Comparison of ENCODE assay signal across 1 cellular context in the genomic region with DNA sequence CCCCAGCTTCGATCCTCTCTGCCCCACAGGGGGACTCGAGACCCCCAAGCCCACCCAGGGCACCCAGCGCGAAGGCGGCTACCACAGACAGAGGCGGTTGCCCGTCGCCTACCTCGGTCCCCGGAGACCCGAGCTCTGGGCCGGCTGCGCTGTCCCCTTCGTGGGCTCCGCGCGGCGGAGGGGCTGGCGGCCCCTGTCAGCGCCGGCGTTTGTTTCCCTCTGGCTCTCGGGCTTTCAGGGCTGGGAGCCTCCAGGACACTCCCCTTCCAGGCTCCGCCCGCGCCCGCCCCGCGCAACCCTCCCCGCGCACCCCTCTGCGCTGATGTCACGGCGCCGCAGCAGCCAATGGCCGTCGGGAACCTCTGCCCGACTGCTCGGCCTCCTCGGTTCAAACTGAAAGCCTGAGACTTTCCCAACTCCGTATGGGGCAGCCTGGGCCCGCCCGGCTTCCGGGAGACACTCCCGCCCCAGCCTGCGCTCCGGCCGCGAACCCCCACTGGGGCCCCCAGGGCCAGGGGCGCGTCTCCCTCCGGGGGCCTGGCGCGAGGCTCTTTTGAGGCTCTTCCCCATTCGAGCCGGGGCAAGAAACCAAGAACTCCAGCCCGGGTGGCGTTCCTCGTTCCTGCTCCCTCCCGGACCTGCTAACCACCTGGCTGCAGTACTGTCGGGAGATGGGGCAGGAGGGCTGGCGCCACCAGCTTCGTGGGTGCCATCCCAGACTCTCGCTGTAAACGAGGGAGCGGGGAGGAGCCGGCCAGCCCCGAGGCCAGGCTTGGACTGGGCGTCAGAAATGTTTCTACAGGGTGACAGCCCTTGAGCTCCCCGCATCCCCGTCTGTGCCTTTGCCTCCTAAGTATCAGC.
TF ChIP-seq lines count a peak whose summit lies in the region.

A gene with protein sequence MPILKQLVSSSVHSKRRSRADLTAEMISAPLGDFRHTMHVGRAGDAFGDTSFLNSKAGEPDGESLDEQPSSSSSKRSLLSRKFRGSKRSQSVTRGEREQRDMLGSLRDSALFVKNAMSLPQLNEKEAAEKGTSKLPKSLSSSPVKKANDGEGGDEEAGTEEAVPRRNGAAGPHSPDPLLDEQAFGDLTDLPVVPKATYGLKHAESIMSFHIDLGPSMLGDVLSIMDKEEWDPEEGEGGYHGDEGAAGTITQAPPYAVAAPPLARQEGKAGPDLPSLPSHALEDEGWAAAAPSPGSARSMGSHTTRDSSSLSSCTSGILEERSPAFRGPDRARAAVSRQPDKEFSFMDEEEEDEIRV (minus strand): TSS at position 221 of the 861 bp plus-strand sequence. CDS start 25,501 bp downstream, outside the sequence.

TF ChIP-seq in HepG2, 621 proteins besides CTCF, POLR2A, EP300 and RAD21 (continued from another document and continues in another):
- TF ChIP-seq, protein P1, sequence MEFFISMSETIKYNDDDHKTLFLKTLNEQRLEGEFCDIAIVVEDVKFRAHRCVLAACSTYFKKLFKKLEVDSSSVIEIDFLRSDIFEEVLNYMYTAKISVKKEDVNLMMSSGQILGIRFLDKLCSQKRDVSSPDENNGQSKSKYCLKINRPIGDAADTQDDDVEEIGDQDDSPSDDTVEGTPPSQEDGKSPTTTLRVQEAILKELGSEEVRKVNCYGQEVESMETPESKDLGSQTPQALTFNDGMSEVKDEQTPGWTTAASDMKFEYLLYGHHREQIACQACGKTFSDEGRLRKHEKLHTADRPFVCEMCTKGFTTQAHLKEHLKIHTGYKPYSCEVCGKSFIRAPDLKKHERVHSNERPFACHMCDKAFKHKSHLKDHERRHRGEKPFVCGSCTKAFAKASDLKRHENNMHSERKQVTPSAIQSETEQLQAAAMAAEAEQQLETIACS (CRISPR knock-in tag; IDR thresholded peaks at IDR 0.05) = 0 out of 2 replicates have a peak, but pooled peaks have one; percentile 48
- TF ChIP-seq CHCHD3 (CRISPR knock-in tag; IDR thresholded peaks at IDR 0.05) (0 out of 2 replicates have a peak, but pooled peaks have one; percentile 83), ZNF501 (CRISPR knock-in tag; IDR thresholded peaks at IDR 0.05) (peak; percentile 92), SNAI1 (CRISPR knock-in tag; IDR thresholded peaks at IDR 0.05; ENCODE audit: borderline replicate concordance) (0 out of 2 replicates have a peak, but pooled peaks have one; percentile 4), SP140L (CRISPR knock-in tag; IDR thresholded peaks at IDR 0.05; ENCODE audit: borderline replicate concordance) (no peak), MIXL1 (CRISPR knock-in tag; IDR thresholded peaks at IDR 0.05) (peak; percentile 47; the same call in 1 of the 2 replicates), MED1 (CRISPR knock-in tag; IDR thresholded peaks at IDR 0.05) (peak; percentile 76), NKX3-1 (CRISPR knock-in tag; IDR thresholded peaks at IDR 0.05) (no peak; the same call in 1 of the 2 replicates), FIP1L1 (IDR thresholded peaks at IDR 0.05; ENCODE audit: borderline replicate concordance, insufficient read depth, low read depth, low read length) (0 out of 2 replicates have a peak, but pooled peaks have one; percentile 11), BRD4 (CRISPR knock-in tag; IDR thresholded peaks at IDR 0.05) (peak; percentile 24; the same call in 1 of the 2 replicates), ZNF788 (CRISPR knock-in tag; IDR thresholded peaks at IDR 0.05; ENCODE audit: borderline replicate concordance) (no peak), ZNF678 (CRISPR knock-in tag; IDR thresholded peaks at IDR 0.05) (no peak), NCOA1 (CRISPR knock-in tag; IDR thresholded peaks at IDR 0.05) (peak; percentile 61; the same call in 1 of the 2 replicates), FOXP1 (IDR thresholded peaks at IDR 0.05) (no peak), FOXP1 (CRISPR knock-in tag; IDR thresholded peaks at IDR 0.05) (0 out of 2 replicates have a peak, but pooled peaks have one; percentile 7), ZNF225 (CRISPR knock-in tag; IDR thresholded peaks at IDR 0.05) (peak; percentile 66; the same call in 1 of the 2 replicates), ZNF816 (CRISPR knock-in tag; IDR thresholded peaks at IDR 0.05; ENCODE audit: borderline replicate concordance) (peak; percentile 89), ZNF350 (CRISPR knock-in tag; IDR thresholded peaks at IDR 0.05; ENCODE audit: borderline replicate concordance, low read depth) (peak; percentile 58; the same call in 1 of the 2 replicates), ZNF660 (CRISPR knock-in tag; IDR thresholded peaks at IDR 0.05; ENCODE audit: borderline replicate concordance, low read depth) (no peak), ELF4 (CRISPR knock-in tag; IDR thresholded peaks at IDR 0.05; ENCODE audit: borderline replicate concordance) (no peak; the same call in 1 of the 2 replicates), ZNF598 (CRISPR knock-in tag; IDR thresholded peaks at IDR 0.05; ENCODE audit: borderline replicate concordance) (peak; percentile 98)
- TF ChIP-seq, protein P2, sequence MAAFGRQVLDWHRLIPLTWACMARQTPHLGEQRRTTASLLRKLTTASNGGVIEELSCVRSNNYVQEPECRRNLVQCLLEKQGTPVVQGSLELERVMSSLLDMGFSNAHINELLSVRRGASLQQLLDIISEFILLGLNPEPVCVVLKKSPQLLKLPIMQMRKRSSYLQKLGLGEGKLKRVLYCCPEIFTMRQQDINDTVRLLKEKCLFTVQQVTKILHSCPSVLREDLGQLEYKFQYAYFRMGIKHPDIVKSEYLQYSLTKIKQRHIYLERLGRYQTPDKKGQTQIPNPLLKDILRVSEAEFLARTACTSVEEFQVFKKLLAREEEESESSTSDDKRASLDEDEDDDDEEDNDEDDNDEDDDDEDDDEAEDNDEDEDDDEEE (CRISPR knock-in tag; IDR thresholded peaks at IDR 0.05) = peak; percentile 21; the same call in 1 of the 2 replicates
- TF ChIP-seq, protein P3, sequence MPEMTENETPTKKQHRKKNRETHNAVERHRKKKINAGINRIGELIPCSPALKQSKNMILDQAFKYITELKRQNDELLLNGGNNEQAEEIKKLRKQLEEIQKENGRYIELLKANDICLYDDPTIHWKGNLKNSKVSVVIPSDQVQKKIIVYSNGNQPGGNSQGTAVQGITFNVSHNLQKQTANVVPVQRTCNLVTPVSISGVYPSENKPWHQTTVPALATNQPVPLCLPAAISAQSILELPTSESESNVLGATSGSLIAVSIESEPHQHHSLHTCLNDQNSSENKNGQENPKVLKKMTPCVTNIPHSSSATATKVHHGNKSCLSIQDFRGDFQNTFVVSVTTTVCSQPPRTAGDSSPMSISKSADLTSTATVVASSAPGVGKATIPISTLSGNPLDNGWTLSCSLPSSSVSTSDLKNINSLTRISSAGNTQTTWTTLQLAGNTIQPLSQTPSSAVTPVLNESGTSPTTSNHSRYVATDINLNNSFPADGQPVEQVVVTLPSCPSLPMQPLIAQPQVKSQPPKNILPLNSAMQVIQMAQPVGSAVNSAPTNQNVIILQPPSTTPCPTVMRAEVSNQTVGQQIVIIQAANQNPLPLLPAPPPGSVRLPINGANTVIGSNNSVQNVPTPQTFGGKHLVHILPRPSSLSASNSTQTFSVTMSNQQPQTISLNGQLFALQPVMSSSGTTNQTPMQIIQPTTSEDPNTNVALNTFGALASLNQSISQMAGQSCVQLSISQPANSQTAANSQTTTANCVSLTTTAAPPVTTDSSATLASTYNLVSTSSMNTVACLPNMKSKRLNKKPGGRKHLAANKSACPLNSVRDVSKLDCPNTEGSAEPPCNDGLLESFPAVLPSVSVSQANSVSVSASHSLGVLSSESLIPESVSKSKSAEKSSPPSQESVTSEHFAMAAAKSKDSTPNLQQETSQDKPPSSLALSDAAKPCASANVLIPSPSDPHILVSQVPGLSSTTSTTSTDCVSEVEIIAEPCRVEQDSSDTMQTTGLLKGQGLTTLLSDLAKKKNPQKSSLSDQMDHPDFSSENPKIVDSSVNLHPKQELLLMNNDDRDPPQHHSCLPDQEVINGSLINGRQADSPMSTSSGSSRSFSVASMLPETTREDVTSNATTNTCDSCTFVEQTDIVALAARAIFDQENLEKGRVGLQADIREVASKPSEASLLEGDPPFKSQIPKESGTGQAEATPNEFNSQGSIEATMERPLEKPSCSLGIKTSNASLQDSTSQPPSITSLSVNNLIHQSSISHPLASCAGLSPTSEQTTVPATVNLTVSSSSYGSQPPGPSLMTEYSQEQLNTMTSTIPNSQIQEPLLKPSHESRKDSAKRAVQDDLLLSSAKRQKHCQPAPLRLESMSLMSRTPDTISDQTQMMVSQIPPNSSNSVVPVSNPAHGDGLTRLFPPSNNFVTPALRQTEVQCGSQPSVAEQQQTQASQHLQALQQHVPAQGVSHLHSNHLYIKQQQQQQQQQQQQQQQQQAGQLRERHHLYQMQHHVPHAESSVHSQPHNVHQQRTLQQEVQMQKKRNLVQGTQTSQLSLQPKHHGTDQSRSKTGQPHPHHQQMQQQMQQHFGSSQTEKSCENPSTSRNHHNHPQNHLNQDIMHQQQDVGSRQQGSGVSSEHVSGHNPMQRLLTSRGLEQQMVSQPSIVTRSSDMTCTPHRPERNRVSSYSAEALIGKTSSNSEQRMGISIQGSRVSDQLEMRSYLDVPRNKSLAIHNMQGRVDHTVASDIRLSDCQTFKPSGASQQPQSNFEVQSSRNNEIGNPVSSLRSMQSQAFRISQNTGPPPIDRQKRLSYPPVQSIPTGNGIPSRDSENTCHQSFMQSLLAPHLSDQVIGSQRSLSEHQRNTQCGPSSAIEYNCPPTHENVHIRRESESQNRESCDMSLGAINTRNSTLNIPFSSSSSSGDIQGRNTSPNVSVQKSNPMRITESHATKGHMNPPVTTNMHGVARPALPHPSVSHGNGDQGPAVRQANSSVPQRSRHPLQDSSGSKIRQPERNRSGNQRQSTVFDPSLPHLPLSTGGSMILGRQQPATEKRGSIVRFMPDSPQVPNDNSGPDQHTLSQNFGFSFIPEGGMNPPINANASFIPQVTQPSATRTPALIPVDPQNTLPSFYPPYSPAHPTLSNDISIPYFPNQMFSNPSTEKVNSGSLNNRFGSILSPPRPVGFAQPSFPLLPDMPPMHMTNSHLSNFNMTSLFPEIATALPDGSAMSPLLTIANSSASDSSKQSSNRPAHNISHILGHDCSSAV (CRISPR knock-in tag; IDR thresholded peaks at IDR 0.05; ENCODE audit: borderline replicate concordance) = no peak
- TF ChIP-seq, protein P4, sequence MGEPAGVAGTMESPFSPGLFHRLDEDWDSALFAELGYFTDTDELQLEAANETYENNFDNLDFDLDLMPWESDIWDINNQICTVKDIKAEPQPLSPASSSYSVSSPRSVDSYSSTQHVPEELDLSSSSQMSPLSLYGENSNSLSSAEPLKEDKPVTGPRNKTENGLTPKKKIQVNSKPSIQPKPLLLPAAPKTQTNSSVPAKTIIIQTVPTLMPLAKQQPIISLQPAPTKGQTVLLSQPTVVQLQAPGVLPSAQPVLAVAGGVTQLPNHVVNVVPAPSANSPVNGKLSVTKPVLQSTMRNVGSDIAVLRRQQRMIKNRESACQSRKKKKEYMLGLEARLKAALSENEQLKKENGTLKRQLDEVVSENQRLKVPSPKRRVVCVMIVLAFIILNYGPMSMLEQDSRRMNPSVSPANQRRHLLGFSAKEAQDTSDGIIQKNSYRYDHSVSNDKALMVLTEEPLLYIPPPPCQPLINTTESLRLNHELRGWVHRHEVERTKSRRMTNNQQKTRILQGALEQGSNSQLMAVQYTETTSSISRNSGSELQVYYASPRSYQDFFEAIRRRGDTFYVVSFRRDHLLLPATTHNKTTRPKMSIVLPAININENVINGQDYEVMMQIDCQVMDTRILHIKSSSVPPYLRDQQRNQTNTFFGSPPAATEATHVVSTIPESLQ (CRISPR knock-in tag; conservative IDR thresholded peaks at IDR 0.05) = no peak
- TF ChIP-seq, protein P5, sequence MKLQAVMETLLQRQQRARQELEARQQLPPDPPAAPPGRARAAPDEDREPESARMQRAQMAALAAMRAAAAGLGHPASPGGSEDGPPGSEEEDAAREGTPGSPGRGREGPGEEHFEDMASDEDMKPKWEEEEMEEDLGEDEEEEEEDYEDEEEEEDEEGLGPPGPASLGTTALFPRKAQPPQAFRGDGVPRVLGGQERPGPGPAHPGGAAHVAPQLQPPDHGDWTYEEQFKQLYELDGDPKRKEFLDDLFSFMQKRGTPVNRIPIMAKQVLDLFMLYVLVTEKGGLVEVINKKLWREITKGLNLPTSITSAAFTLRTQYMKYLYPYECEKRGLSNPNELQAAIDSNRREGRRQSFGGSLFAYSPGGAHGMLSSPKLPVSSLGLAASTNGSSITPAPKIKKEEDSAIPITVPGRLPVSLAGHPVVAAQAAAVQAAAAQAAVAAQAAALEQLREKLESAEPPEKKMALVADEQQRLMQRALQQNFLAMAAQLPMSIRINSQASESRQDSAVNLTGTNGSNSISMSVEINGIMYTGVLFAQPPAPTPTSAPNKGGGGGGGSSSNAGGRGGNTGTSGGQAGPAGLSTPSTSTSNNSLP (IDR thresholded peaks at IDR 0.05; ENCODE audit: low read depth, low read length) = no peak
- TF ChIP-seq, protein P6, sequence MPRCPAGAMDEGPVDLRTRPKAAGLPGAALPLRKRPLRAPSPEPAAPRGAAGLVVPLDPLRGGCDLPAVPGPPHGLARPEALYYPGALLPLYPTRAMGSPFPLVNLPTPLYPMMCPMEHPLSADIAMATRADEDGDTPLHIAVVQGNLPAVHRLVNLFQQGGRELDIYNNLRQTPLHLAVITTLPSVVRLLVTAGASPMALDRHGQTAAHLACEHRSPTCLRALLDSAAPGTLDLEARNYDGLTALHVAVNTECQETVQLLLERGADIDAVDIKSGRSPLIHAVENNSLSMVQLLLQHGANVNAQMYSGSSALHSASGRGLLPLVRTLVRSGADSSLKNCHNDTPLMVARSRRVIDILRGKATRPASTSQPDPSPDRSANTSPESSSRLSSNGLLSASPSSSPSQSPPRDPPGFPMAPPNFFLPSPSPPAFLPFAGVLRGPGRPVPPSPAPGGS (CRISPR knock-in tag; IDR thresholded peaks at IDR 0.05) = peak; percentile 78
- TF ChIP-seq, protein P7, sequence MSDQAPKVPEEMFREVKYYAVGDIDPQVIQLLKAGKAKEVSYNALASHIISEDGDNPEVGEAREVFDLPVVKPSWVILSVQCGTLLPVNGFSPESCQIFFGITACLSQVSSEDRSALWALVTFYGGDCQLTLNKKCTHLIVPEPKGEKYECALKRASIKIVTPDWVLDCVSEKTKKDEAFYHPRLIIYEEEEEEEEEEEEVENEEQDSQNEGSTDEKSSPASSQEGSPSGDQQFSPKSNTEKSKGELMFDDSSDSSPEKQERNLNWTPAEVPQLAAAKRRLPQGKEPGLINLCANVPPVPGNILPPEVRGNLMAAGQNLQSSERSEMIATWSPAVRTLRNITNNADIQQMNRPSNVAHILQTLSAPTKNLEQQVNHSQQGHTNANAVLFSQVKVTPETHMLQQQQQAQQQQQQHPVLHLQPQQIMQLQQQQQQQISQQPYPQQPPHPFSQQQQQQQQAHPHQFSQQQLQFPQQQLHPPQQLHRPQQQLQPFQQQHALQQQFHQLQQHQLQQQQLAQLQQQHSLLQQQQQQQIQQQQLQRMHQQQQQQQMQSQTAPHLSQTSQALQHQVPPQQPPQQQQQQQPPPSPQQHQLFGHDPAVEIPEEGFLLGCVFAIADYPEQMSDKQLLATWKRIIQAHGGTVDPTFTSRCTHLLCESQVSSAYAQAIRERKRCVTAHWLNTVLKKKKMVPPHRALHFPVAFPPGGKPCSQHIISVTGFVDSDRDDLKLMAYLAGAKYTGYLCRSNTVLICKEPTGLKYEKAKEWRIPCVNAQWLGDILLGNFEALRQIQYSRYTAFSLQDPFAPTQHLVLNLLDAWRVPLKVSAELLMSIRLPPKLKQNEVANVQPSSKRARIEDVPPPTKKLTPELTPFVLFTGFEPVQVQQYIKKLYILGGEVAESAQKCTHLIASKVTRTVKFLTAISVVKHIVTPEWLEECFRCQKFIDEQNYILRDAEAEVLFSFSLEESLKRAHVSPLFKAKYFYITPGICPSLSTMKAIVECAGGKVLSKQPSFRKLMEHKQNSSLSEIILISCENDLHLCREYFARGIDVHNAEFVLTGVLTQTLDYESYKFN (CRISPR knock-in tag; conservative IDR thresholded peaks at IDR 0.05) = 0 out of 2 replicates have a peak, but pooled peaks have one; percentile 48
